19 cellular contexts compared by ENCODE assay signal in genomic region chr10:88652621-88653020, GRCh38. TPM values are rescaled to one million over a fixed set of nuclear protein-coding genes. Genes with fewer than 3 reads are reported as not detected.
"Had no signal": no experiment of that assay in that cellular context is flagged by ENCODE, and none has a peak within 500 bp of the region (broad histone marks: within the 10 kb centered on the region; RNA-seq: fewer than 3 reads in every experiment).

No MANE protein-coding gene starts in this region.

- H3K4me3 Mint-ChIP-seq: activated naive CD4-positive, alpha-beta T cell treated with anti-CD3 and anti-CD28 coated beads, Interleukin-2, amount 50 U/mL, for 24 hours; activated T-cell treated with anti-CD3 and anti-CD28 coated beads, Interleukin-2, amount 50 U/mL, for 24 hours; natural killer cell treated with Interleukin-12 subunit alpha and Interleukin-12 subunit beta and Interleukin-15 and Interleukin-18, amount 100 ng/mL, for 72 hours had no signal

- H3K9me3 Mint-ChIP-seq: activated naive CD4-positive, alpha-beta T cell treated with anti-CD3 and anti-CD28 coated beads, Interleukin-2, amount 50 U/mL, for 24 hours; activated T-cell treated with anti-CD3 and anti-CD28 coated beads, Interleukin-2, amount 50 U/mL, for 24 hours; natural killer cell treated with Interleukin-12 subunit alpha and Interleukin-12 subunit beta and Interleukin-15 and Interleukin-18, amount 100 ng/mL, for 72 hours had no signal

- H3K9me3 ChIP-seq: heart right ventricle, left lung, psoas muscle, upper lobe of left lung had no signal

- H3K36me3 Mint-ChIP-seq: activated naive CD4-positive, alpha-beta T cell treated with anti-CD3 and anti-CD28 coated beads, Interleukin-2, amount 50 U/mL, for 24 hours; natural killer cell treated with Interleukin-12 subunit alpha and Interleukin-12 subunit beta and Interleukin-15 and Interleukin-18, amount 100 ng/mL, for 72 hours had no signal

- H3K27ac Mint-ChIP-seq: activated naive CD4-positive, alpha-beta T cell treated with anti-CD3 and anti-CD28 coated beads, Interleukin-2, amount 50 U/mL, for 24 hours; activated T-cell treated with anti-CD3 and anti-CD28 coated beads, Interleukin-2, amount 50 U/mL, for 24 hours; natural killer cell treated with Interleukin-12 subunit alpha and Interleukin-12 subunit beta and Interleukin-15 and Interleukin-18, amount 100 ng/mL, for 72 hours had no signal

- H3K4me1 ChIP-seq: heart right ventricle, left lung, psoas muscle, upper lobe of left lung had no signal

- DNase-seq: activated effector memory CD4-positive, alpha-beta T cell treated with Interleukin-2 at 50 U/mL for 16 hours; activated T-cell treated with anti-CD3 and anti-CD28 coated beads, Interleukin-2, amount 50 U/mL, for 24 hours; amygdala; cerebellar nuclear complex; dermis blood vessel endothelial cell; heart right ventricle; mesenchymal stem cell; occipital lobe; psoas muscle; stimulated activated CD4-positive, alpha-beta T cell treated with anti-CD3 and anti-CD28 coated beads, Interleukin-2, amount 100 ng/mL, for 48 hours; stimulated activated naive CD4-positive, alpha-beta T cell treated with Interleukin-2 at 50 U/mL for 16 hours; upper lobe of left lung had no signal

- H3K36me3 ChIP-seq: heart right ventricle, left lung, upper lobe of left lung had no signal

- ATAC-seq: esophagus mucosa; heart right ventricle; left lung; natural killer cell treated with Interleukin-12 subunit alpha and Interleukin-12 subunit beta and Interleukin-15 and Interleukin-18, amount 100 ng/mL, for 72 hours; psoas muscle; sciatic nerve had no signal

- H3K4me1 Mint-ChIP-seq: activated naive CD4-positive, alpha-beta T cell treated with anti-CD3 and anti-CD28 coated beads, Interleukin-2, amount 50 U/mL, for 24 hours had no signal

- H3K27ac ChIP-seq: left lung, psoas muscle, upper lobe of left lung had no signal

- H3K4me3 ChIP-seq: heart right ventricle, left lung, psoas muscle, upper lobe of left lung had no signal

- H3K27me3 ChIP-seq: left lung, upper lobe of left lung had no signal

RNA-seq across cellular contexts. Expression of gene LIPF, which starts 11.6 kb away (rescaled TPM):
- total RNA-seq: dermis blood vessel endothelial cell; esophagus mucosa; frontal cortex; heart right ventricle; left lung; natural killer cell treated with Interleukin-12 subunit alpha and Interleukin-12 subunit beta and Interleukin-15 and Interleukin-18, amount 100 ng/mL, for 72 hours; occipital lobe; psoas muscle; sciatic nerve; T-helper 2 cell treated with Interferon-gamma antibody and Interleukin-4, amounts not matched to agents 100 ng/mL and 5 ng/mL, for 36 hours; upper lobe of left lung had no signal

RNA-seq across cellular contexts. Expression of gene LIPK, which starts 53.4 kb away (rescaled TPM):
- total RNA-seq: dermis blood vessel endothelial cell; frontal cortex; heart right ventricle; left lung; natural killer cell treated with Interleukin-12 subunit alpha and Interleukin-12 subunit beta and Interleukin-15 and Interleukin-18, amount 100 ng/mL, for 72 hours; occipital lobe; psoas muscle; sciatic nerve; T-helper 2 cell treated with Interferon-gamma antibody and Interleukin-4, amounts not matched to agents 100 ng/mL and 5 ng/mL, for 36 hours; upper lobe of left lung had no signal
- polyA plus RNA-seq: heart right ventricle, psoas muscle had no signal
